In the genomic region with DNA sequence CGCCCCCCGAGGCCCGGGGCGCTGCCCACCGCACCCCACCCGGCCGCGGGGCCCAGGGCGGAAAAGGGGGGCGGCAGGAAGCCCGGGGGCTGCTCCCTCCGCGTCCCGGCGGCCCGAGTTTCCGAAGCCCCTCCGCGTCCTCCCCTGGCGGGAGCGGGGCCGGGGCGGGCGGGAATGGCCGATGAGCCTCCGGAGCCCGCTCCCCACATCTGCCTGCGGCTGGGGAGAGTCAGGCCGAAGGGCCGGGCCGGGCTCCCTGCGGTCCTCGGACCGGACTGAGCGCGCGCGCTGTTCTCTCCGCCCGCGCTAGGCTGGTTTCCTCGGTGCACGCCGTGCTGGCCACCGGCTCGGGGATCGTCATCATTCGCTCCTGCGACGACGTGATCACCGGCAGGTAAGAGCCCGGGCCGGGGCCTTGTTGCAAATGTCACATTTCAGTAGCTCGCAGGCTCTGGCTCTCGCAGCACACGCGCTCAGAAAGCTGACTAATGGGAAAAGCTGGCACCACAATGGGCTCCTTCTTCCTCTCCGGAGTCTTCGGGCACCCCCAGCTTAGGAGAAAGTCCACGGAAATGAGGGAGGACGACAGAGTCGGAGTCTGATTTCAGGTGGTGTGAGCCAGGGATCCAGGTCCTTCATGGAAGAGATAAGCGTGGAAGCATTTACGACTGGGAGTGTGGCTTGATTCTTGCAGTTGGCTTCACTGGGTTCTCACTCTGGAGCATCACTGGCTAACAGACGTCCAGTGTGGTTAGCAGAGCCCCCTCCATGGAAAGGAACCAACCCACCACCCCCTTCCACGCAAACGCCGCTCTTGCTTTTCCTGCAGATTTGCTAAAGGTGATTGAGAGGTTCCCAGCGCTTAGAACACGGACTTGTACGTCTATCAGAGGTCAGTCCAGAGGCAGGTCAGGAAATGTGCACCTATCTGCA, we compare ENCODE assay signal across 1 cellular context.
A peak's percentile ranks its signal among the peaks of the same experiment; 100 is the strongest.
TF ChIP-seq lines count a peak whose summit lies in the region.

No MANE protein-coding gene starts in this region.

TF ChIP-seq in HepG2, 621 proteins besides CTCF, POLR2A, EP300 and RAD21 (continued from another document):
- TF ChIP-seq, protein P1, sequence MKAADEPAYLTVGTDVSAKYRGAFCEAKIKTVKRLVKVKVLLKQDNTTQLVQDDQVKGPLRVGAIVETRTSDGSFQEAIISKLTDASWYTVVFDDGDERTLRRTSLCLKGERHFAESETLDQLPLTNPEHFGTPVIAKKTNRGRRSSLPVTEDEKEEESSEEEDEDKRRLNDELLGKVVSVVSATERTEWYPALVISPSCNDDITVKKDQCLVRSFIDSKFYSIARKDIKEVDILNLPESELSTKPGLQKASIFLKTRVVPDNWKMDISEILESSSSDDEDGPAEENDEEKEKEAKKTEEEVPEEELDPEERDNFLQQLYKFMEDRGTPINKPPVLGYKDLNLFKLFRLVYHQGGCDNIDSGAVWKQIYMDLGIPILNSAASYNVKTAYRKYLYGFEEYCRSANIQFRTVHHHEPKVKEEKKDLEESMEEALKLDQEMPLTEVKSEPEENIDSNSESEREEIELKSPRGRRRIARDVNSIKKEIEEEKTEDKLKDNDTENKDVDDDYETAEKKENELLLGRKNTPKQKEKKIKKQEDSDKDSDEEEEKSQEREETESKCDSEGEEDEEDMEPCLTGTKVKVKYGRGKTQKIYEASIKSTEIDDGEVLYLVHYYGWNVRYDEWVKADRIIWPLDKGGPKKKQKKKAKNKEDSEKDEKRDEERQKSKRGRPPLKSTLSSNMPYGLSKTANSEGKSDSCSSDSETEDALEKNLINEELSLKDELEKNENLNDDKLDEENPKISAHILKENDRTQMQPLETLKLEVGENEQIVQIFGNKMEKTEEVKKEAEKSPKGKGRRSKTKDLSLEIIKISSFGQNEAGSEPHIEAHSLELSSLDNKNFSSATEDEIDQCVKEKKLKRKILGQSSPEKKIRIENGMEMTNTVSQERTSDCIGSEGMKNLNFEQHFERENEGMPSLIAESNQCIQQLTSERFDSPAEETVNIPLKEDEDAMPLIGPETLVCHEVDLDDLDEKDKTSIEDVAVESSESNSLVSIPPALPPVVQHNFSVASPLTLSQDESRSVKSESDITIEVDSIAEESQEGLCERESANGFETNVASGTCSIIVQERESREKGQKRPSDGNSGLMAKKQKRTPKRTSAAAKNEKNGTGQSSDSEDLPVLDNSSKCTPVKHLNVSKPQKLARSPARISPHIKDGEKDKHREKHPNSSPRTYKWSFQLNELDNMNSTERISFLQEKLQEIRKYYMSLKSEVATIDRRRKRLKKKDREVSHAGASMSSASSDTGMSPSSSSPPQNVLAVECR (CRISPR knock-in tag; IDR thresholded peaks at IDR 0.05; ENCODE audit: borderline replicate concordance): peak; percentile 40; the same call in 1 of the 2 replicates
- TF ChIP-seq, protein P2, sequence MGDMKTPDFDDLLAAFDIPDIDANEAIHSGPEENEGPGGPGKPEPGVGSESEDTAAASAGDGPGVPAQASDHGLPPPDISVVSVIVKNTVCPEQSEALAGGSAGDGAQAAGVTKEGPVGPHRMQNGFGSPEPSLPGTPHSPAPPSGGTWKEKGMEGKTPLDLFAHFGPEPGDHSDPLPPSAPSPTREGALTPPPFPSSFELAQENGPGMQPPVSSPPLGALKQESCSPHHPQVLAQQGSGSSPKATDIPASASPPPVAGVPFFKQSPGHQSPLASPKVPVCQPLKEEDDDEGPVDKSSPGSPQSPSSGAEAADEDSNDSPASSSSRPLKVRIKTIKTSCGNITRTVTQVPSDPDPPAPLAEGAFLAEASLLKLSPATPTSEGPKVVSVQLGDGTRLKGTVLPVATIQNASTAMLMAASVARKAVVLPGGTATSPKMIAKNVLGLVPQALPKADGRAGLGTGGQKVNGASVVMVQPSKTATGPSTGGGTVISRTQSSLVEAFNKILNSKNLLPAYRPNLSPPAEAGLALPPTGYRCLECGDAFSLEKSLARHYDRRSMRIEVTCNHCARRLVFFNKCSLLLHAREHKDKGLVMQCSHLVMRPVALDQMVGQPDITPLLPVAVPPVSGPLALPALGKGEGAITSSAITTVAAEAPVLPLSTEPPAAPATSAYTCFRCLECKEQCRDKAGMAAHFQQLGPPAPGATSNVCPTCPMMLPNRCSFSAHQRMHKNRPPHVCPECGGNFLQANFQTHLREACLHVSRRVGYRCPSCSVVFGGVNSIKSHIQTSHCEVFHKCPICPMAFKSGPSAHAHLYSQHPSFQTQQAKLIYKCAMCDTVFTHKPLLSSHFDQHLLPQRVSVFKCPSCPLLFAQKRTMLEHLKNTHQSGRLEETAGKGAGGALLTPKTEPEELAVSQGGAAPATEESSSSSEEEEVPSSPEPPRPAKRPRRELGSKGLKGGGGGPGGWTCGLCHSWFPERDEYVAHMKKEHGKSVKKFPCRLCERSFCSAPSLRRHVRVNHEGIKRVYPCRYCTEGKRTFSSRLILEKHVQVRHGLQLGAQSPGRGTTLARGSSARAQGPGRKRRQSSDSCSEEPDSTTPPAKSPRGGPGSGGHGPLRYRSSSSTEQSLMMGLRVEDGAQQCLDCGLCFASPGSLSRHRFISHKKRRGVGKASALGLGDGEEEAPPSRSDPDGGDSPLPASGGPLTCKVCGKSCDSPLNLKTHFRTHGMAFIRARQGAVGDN (CRISPR knock-in tag; IDR thresholded peaks at IDR 0.05): peak; percentile 86
- TF ChIP-seq ZNF598 (CRISPR knock-in tag; IDR thresholded peaks at IDR 0.05; ENCODE audit: borderline replicate concordance): 0 out of 2 replicates have a peak, but pooled peaks have one; percentile 14
- no peak for TF ChIP-seq ZBTB7A (CRISPR knock-in tag; IDR thresholded peaks at IDR 0.05)
- TF ChIP-seq MAFK (conservative IDR thresholded peaks at IDR 0.05 in 1 of 2, IDR thresholded peaks at IDR 0.05 in 1 of 2; ENCODE audit: low read length in 2 of 2): peak; percentile 43 to 53; a peak in 3 of 4 replicates
- 0 out of 2 replicates have a peak, but pooled peaks have one; percentile 28 for TF ChIP-seq RFXAP (CRISPR knock-in tag; IDR thresholded peaks at IDR 0.05; ENCODE audit: borderline replicate concordance)
- 0 out of 2 replicates have a peak, but pooled peaks have one; percentile 27 for TF ChIP-seq KMT2B (CRISPR knock-in tag; IDR thresholded peaks at IDR 0.05)
- TF ChIP-seq, protein P3, sequence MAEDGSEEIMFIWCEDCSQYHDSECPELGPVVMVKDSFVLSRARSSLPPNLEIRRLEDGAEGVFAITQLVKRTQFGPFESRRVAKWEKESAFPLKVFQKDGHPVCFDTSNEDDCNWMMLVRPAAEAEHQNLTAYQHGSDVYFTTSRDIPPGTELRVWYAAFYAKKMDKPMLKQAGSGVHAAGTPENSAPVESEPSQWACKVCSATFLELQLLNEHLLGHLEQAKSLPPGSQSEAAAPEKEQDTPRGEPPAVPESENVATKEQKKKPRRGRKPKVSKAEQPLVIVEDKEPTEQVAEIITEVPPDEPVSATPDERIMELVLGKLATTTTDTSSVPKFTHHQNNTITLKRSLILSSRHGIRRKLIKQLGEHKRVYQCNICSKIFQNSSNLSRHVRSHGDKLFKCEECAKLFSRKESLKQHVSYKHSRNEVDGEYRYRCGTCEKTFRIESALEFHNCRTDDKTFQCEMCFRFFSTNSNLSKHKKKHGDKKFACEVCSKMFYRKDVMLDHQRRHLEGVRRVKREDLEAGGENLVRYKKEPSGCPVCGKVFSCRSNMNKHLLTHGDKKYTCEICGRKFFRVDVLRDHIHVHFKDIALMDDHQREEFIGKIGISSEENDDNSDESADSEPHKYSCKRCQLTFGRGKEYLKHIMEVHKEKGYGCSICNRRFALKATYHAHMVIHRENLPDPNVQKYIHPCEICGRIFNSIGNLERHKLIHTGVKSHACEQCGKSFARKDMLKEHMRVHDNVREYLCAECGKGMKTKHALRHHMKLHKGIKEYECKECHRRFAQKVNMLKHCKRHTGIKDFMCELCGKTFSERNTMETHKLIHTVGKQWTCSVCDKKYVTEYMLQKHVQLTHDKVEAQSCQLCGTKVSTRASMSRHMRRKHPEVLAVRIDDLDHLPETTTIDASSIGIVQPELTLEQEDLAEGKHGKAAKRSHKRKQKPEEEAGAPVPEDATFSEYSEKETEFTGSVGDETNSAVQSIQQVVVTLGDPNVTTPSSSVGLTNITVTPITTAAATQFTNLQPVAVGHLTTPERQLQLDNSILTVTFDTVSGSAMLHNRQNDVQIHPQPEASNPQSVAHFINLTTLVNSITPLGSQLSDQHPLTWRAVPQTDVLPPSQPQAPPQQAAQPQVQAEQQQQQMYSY (CRISPR knock-in tag; IDR thresholded peaks at IDR 0.05): 0 out of 2 replicates have a peak, but pooled peaks have one; percentile 16
- peak; percentile 57; the same call in 1 of the 2 replicates for TF ChIP-seq PHF8 (CRISPR knock-in tag; IDR thresholded peaks at IDR 0.05)
- TF ChIP-seq NFKBIZ (CRISPR knock-in tag; IDR thresholded peaks at IDR 0.05): no peak
- TF ChIP-seq, protein P4, sequence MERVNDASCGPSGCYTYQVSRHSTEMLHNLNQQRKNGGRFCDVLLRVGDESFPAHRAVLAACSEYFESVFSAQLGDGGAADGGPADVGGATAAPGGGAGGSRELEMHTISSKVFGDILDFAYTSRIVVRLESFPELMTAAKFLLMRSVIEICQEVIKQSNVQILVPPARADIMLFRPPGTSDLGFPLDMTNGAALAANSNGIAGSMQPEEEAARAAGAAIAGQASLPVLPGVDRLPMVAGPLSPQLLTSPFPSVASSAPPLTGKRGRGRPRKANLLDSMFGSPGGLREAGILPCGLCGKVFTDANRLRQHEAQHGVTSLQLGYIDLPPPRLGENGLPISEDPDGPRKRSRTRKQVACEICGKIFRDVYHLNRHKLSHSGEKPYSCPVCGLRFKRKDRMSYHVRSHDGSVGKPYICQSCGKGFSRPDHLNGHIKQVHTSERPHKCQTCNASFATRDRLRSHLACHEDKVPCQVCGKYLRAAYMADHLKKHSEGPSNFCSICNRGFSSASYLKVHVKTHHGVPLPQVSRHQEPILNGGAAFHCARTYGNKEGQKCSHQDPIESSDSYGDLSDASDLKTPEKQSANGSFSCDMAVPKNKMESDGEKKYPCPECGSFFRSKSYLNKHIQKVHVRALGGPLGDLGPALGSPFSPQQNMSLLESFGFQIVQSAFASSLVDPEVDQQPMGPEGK (CRISPR knock-in tag; IDR thresholded peaks at IDR 0.05): 0 out of 2 replicates have a peak, but pooled peaks have one; percentile 8
- TF ChIP-seq SSRP1 (CRISPR knock-in tag; IDR thresholded peaks at IDR 0.05): 0 out of 2 replicates have a peak, but pooled peaks have one; percentile 35
- TF ChIP-seq GABPA (IDR thresholded peaks at IDR 0.05; ENCODE audit: low read depth, low read length): 0 out of 2 replicates have a peak, but pooled peaks have one; percentile 26
- no peak for TF ChIP-seq GABPA (CRISPR knock-in tag; IDR thresholded peaks at IDR 0.05; ENCODE audit: low read depth)
- peak; percentile 72 for TF ChIP-seq ZNF501 (CRISPR knock-in tag; IDR thresholded peaks at IDR 0.05)
- TF ChIP-seq ZNF563 (CRISPR knock-in tag; IDR thresholded peaks at IDR 0.05): peak; percentile 12; the same call in 1 of the 2 replicates
- TF ChIP-seq SALL1 (CRISPR knock-in tag; IDR thresholded peaks at IDR 0.05): peak; percentile 51; the same call in 1 of the 2 replicates
